9 cellular contexts compared by ENCODE assay signal in genomic region chr1:97906567-97907228, GRCh38. TPM values are rescaled to one million over a fixed set of nuclear protein-coding genes. Genes with fewer than 3 reads are reported as not detected.
DNase-seq lines count a peak whose midpoint lies in the region; ATAC-seq and TF ChIP-seq lines count a peak whose summit lies in the region.
"Had no signal": no experiment of that assay in that cellular context is flagged by ENCODE, and none has a peak within 500 bp of the region (broad histone marks: within the 10 kb centered on the region; RNA-seq: fewer than 3 reads in every experiment).

No MANE protein-coding gene starts in this region.

- H3K36me3 Mint-ChIP-seq in osteocyte (ENCODE audit: unreplicated experiment): no peaks in the 10 kb centered on the region
- peaks cover 5% of the 10 kb centered on the region for H3K36me3 Mint-ChIP-seq in T-helper 2 cell treated with Interferon-gamma antibody and Interleukin-4, amounts not matched to agents 5 μg/mL and 100 μg/mL, for 36 hours (ENCODE audit: low read depth)
- no peaks in the 10 kb centered on the region for H3K36me3 Mint-ChIP-seq in Caco-2 (ENCODE audit: insufficient read depth, unreplicated experiment)

- no peaks in the 10 kb centered on the region for H3K27me3 ChIP-seq in Caco-2 (replicated peaks; ENCODE audit: control insufficient read depth, insufficient read depth, low read length)

- no peaks in the 10 kb centered on the region for H3K36me3 ChIP-seq in Caco-2 (ENCODE audit: control insufficient read depth, insufficient read depth, low read length)

- no peak for TF ChIP-seq CTCF in fibroblast of the aortic adventitia (IDR thresholded peaks at IDR 0.05; ENCODE audit: insufficient read depth, low read length)
- no peak for TF ChIP-seq CTCF in osteocyte (IDR thresholded peaks at IDR 0.05)
- no peak for TF ChIP-seq CTCF in Caco-2 (IDR thresholded peaks at IDR 0.05; ENCODE audit: insufficient read depth in 1 of 2, low read depth in 1 of 2, low read length in 1 of 2, severe bottlenecking in 1 of 2, unreplicated experiment in 1 of 2)
- no peak for TF ChIP-seq CTCF in GM10248 (IDR thresholded peaks at IDR 0.05; ENCODE audit: control extremely low read depth, extremely low read depth, low read depth, missing control alignments)

- BruUV-seq in Caco-2 (replicated peaks; lab: Mats Ljungman, UMichigan): no TSS peak

- no peak for ATAC-seq in HG02852 (IDR thresholded peaks at IDR 0.05; ENCODE audit: unreplicated experiment)

- intact Hi-C loops in Caco-2 (cut with micrococcal nuclease; ENCODE audit: unreplicated experiment): no loop called here

- H3K27ac Mint-ChIP-seq in osteocyte (ENCODE audit: unreplicated experiment) (no peak overlapping the region), Caco-2 (ENCODE audit: unreplicated experiment) (no peak overlapping the region)
- H3K27ac Mint-ChIP-seq in T-helper 2 cell treated with Interferon-gamma antibody and Interleukin-4, amounts not matched to agents 5 μg/mL and 100 μg/mL, for 36 hours: no peak overlapping the region

- H3K4me3 Mint-ChIP-seq in osteocyte (ENCODE audit: unreplicated experiment): peak overlapping the region; percentile 9
- no peak overlapping the region for H3K4me3 Mint-ChIP-seq in T-helper 2 cell treated with Interferon-gamma antibody and Interleukin-4, amounts not matched to agents 5 μg/mL and 100 μg/mL, for 36 hours
- no peak overlapping the region for H3K4me3 Mint-ChIP-seq in Caco-2 (ENCODE audit: unreplicated experiment)

- H3K27me3 Mint-ChIP-seq in osteocyte (ENCODE audit: unreplicated experiment): no peaks in the 10 kb centered on the region
- H3K27me3 Mint-ChIP-seq in T-helper 2 cell treated with Interferon-gamma antibody and Interleukin-4, amounts not matched to agents 5 μg/mL and 100 μg/mL, for 36 hours (ENCODE audit: low read depth): no peaks in the 10 kb centered on the region
- H3K27me3 Mint-ChIP-seq in Caco-2 (ENCODE audit: insufficient read depth, unreplicated experiment): no peaks in the 10 kb centered on the region

- H3K4me1 Mint-ChIP-seq in osteocyte (ENCODE audit: unreplicated experiment) (peaks cover 32% of the 10 kb centered on the region), Caco-2 (ENCODE audit: low read depth, unreplicated experiment) (no peaks in the 10 kb centered on the region)
- H3K4me1 Mint-ChIP-seq in T-helper 2 cell treated with Interferon-gamma antibody and Interleukin-4, amounts not matched to agents 5 μg/mL and 100 μg/mL, for 36 hours (ENCODE audit: low read depth): peaks cover 15% of the 10 kb centered on the region

- DNase-seq in GF-D8 (lab: John Stamatoyannopoulos, UW) (peak; percentile 80), RKO (ENCODE audit: low spot score) (peak; percentile 5), fibroblast of the aortic adventitia (ENCODE audit: low read depth) (peak; percentile 97), osteocyte (ENCODE audit: extremely low spot score, unreplicated experiment) (no peak), Caco-2 (no peak), GM10248 (ENCODE audit: extremely low spot score) (no peak)
- DNase-seq in T-helper 2 cell treated with Interferon-gamma antibody and Interleukin-4, amounts not matched to agents 5 μg/mL and 100 μg/mL, for 36 hours (ENCODE audit: low spot score): no peak
- DNase-seq: activated naive CD4-positive, alpha-beta T cell had no signal

- no peaks in the 10 kb centered on the region for H3K4me1 ChIP-seq in Caco-2

- CTCF ChIA-PET in Caco-2 (lab: Charles Lee) (no interaction called here), GM10248 (lab: Yijun Ruan, JAX) (interaction anchor here (1.2 to 1.3 kb wide), 2 partner anchors 12 to 14 kb away, joined by 4 to 7 read pairs; partner anchors contain the start of gene DPYD)

- POLR2A ChIA-PET in Caco-2 (lab: Charles Lee) (no interaction called here), GM10248 (lab: Yijun Ruan, JAX) (no interaction called here)

- H3K9me3 ChIP-seq in Caco-2: no peaks in the 10 kb centered on the region

- H3K9me3 Mint-ChIP-seq in osteocyte (ENCODE audit: unreplicated experiment): no peaks in the 10 kb centered on the region
- no peaks in the 10 kb centered on the region for H3K9me3 Mint-ChIP-seq in T-helper 2 cell treated with Interferon-gamma antibody and Interleukin-4, amounts not matched to agents 5 μg/mL and 100 μg/mL, for 36 hours
- H3K9me3 Mint-ChIP-seq in Caco-2 (ENCODE audit: unreplicated experiment): no peaks in the 10 kb centered on the region

- H3K4me3 ChIP-seq in fibroblast of the aortic adventitia (ENCODE audit: low read depth, low read length): peak overlapping the region; percentile 8
- no peak overlapping the region for H3K4me3 ChIP-seq in Caco-2 (ENCODE audit: low read depth, low read length)

RNA-seq across cellular contexts. Expression of gene DPYD, which starts 14.1 kb away (rescaled TPM):
- 81.9 and 183 TPM in 2 replicates for total RNA-seq in fibroblast of the aortic adventitia (ENCODE audit: low replicate concordance)
- total RNA-seq in osteocyte: 42.8 and 44.0 TPM in 2 replicates
- 7.0 and 7.6 TPM in 2 replicates for total RNA-seq in Caco-2 (2022)

Comparison
In these comparisons a context has a peak if more than half of its experiments do, and no peak if none do; other contexts are left out.
1. DNase-seq: peak in GF-D8 (single experiment), RKO (single experiment) and fibroblast of the aortic adventitia (single experiment); none in osteocyte (single experiment), T-helper 2 cell treated with Interferon-gamma antibody and Interleukin-4, amounts not matched to agents 5 μg/mL and 100 μg/mL, for 36 hours (single experiment), Caco-2 (0 of 2) and GM10248 (single experiment).